Comparison of ENCODE assay signal across 10 cellular contexts in the genomic region with DNA sequence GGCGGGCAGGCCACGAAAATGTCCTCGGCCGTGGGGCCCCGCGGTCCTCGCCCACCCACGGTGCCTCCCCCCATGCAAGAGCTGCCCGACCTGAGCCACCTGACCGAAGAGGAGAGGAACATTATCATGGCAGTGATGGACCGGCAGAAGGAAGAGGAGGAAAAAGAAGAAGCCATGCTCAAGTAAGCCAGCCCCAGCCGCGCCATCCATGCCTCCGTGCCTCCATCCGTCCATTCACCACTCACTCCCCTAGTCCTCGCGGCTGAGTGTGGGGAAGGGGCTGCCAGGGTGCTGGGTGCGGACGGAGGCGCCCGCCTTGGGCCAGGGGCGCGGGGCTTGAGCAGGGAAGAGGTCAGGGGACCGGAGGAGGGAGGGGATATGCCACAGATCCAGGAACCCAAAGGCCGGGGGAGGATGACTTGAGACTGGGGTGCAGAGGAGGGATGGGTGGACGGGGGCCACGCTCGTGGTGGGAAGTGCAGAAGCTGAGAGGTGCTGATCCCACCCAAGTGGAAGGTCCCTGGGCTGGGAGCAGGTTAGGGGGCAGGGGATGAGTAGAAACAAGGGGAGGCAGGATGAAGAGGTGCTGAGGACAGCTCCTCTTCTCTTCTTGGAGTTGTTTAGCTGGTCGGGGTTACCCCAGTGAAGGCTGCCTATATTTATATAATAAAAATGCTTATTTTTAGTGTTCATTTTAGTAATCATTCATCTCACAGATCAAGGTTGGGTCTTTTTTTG. TPM values are rescaled to one million over a fixed set of nuclear protein-coding genes. Genes with fewer than 3 reads are reported as not detected.
DNase-seq lines count a peak whose midpoint lies in the region; ATAC-seq and TF ChIP-seq lines count a peak whose summit lies in the region.
"Had no signal": no experiment of that assay in that cellular context is flagged by ENCODE, and none has a peak within 500 bp of the region (broad histone marks: within the 10 kb centered on the region; RNA-seq: fewer than 3 reads in every experiment).

No MANE protein-coding gene starts in this region.

- peaks cover 20% of the 10 kb centered on the region for H3K27me3 Mint-ChIP-seq in activated CD4-positive, alpha-beta memory T cell treated with anti-CD3 and anti-CD28 coated beads, Interleukin-2, amount 10 ng/mL, durations not matched to agents 7 days and 5 days

- H3K4me1 Mint-ChIP-seq in activated CD4-positive, alpha-beta memory T cell treated with anti-CD3 and anti-CD28 coated beads, Interleukin-2, amount 10 ng/mL, durations not matched to agents 7 days and 5 days = peaks cover 2% of the 10 kb centered on the region

- H3K9me3 Mint-ChIP-seq in activated CD4-positive, alpha-beta memory T cell treated with anti-CD3 and anti-CD28 coated beads, Interleukin-2, amount 10 ng/mL, durations not matched to agents 7 days and 5 days = no peaks in the 10 kb centered on the region
- H3K9me3 Mint-ChIP-seq: activated naive CD8-positive, alpha-beta T cell treated with anti-CD3 and anti-CD28 coated beads, Interleukin-2, amount 10 ng/mL, durations not matched to agents 7 days and 5 days had no signal

- H3K27ac Mint-ChIP-seq in activated CD4-positive, alpha-beta memory T cell treated with anti-CD3 and anti-CD28 coated beads, Interleukin-2, amount 10 ng/mL, durations not matched to agents 7 days and 5 days = no peak overlapping the region
- H3K27ac Mint-ChIP-seq: activated naive CD8-positive, alpha-beta T cell treated with anti-CD3 and anti-CD28 coated beads, Interleukin-2, amount 10 ng/mL, durations not matched to agents 7 days and 5 days had no signal

- CTCF ChIA-PET in activated CD4-positive, alpha-beta memory T cell treated with anti-CD3 and anti-CD28 coated beads, Interleukin-2, amount 10 ng/mL, durations not matched to agents 7 days and 5 days (lab: Charles Lee) = no interaction called here

- peak overlapping the region; percentile 98 for H3K4me3 ChIP-seq in HUES6 (ENCODE audit: low read depth, low read length)
- H3K4me3 ChIP-seq in fibroblast of pulmonary artery (replicated peaks; ENCODE audit: low read depth, low read length) = peak overlapping the region; percentile 27
- peak overlapping the region; percentile 45 for H3K4me3 ChIP-seq in skeletal muscle cell (ENCODE audit: low read depth, low read length)

- peak; percentile 8 for DNase-seq in GM13977 (ENCODE audit: low spot score)
- no peak for DNase-seq in fibroblast of pulmonary artery (ENCODE audit: low read depth)
- no peak for DNase-seq in skeletal muscle cell (ENCODE audit: low read depth)
- DNase-seq in activated CD4-positive, alpha-beta memory T cell treated with anti-CD3 and anti-CD28 coated beads, Interleukin-2, amount 10 ng/mL, durations not matched to agents 7 days and 5 days = no peak
- no peak for DNase-seq in globus pallidus (ENCODE audit: low spot score)
- DNase-seq in activated gamma-delta T cell (lab: John Stamatoyannopoulos, UW) = no peak

- no peak for ATAC-seq in HG03457 (IDR thresholded peaks at IDR 0.05; ENCODE audit: unreplicated experiment)

- H3K4me3 Mint-ChIP-seq in activated CD4-positive, alpha-beta memory T cell treated with anti-CD3 and anti-CD28 coated beads, Interleukin-2, amount 10 ng/mL, durations not matched to agents 7 days and 5 days = no peak overlapping the region
- H3K4me3 Mint-ChIP-seq: activated naive CD8-positive, alpha-beta T cell treated with anti-CD3 and anti-CD28 coated beads, Interleukin-2, amount 10 ng/mL, durations not matched to agents 7 days and 5 days had no signal

- no peaks in the 10 kb centered on the region for H3K36me3 Mint-ChIP-seq in activated CD4-positive, alpha-beta memory T cell treated with anti-CD3 and anti-CD28 coated beads, Interleukin-2, amount 10 ng/mL, durations not matched to agents 7 days and 5 days (ENCODE audit: low read depth)
- H3K36me3 Mint-ChIP-seq: activated naive CD8-positive, alpha-beta T cell treated with anti-CD3 and anti-CD28 coated beads, Interleukin-2, amount 10 ng/mL, durations not matched to agents 7 days and 5 days had no signal

- H3K27ac ChIP-seq in HUES6 (ENCODE audit: low read depth, low read length) = no peak overlapping the region
- H3K27ac ChIP-seq: HL-60 had no signal

- no peaks in the 10 kb centered on the region for H3K4me1 ChIP-seq in HUES6 (ENCODE audit: control insufficient read depth, insufficient read depth, low read length)

- POLR2A ChIA-PET in activated CD4-positive, alpha-beta memory T cell treated with anti-CD3 and anti-CD28 coated beads, Interleukin-2, amount 10 ng/mL, durations not matched to agents 7 days and 5 days (lab: Charles Lee) = no interaction called here

- in situ Hi-C loops in GM13977 (cut with MboI; ENCODE audit: low pct_unique_long_range_greater_than_20kb, low sequenced_read_pairs, unreplicated experiment) = no loop called here

- H3K36me3 ChIP-seq in HUES6 (ENCODE audit: control insufficient read depth, insufficient read depth, low read length) = no peaks in the 10 kb centered on the region

- H3K9ac ChIP-seq in HUES6 (ENCODE audit: low read length) = peak overlapping the region; percentile 45

- H3K27me3 ChIP-seq in HUES6 (ENCODE audit: control insufficient read depth, insufficient read depth, low read length) = peaks cover 36% of the 10 kb centered on the region

- H3K9me3 ChIP-seq in HUES6 (ENCODE audit: control insufficient read depth, insufficient read depth, low read depth, low read length) = no peaks in the 10 kb centered on the region

- TF ChIP-seq CTCF in GM13977 (IDR thresholded peaks at IDR 0.05; ENCODE audit: extremely low read depth, insufficient read depth, missing control alignments) (no peak), fibroblast of pulmonary artery (IDR thresholded peaks at IDR 0.05; ENCODE audit: low read length, missing control alignments) (no peak)

RNA-seq across cellular contexts. Expression of gene RIMS1, which starts 0.8 kb away (rescaled TPM):
- total RNA-seq in activated CD4-positive, alpha-beta memory T cell treated with anti-CD3 and anti-CD28 coated beads, Interleukin-2, amount 10 ng/mL, durations not matched to agents 7 days and 5 days = not detected
- total RNA-seq: activated naive CD8-positive, alpha-beta T cell treated with anti-CD3 and anti-CD28 coated beads, Interleukin-2, amount 10 ng/mL, durations not matched to agents 7 days and 5 days had no signal

Comparison
In these comparisons a context has a peak if more than half of its experiments do, and no peak if none do; other contexts are left out.
1. H3K4me3 ChIP-seq: peak in every context shown above with its lines; median percentile 98 in HUES6; 45 in skeletal muscle cell; 27 in fibroblast of pulmonary artery.